In the genomic region with DNA sequence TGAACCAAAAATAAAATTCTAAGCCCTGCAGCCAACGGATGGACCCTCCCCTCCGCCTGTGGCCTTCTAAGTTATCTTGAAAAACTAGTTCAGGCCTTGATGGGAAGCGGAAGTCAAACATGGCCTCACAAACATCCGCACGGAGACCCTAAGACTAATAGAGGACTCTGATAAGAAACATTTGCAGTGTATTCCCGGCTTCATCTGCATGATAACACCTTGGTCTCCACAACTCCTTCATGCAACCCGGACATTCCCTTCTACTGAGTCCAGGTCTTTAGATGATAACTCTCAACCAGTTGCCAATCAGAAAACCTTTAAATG, we compare ENCODE assay signal across 8 cellular contexts. TPM values are rescaled to one million over a fixed set of nuclear protein-coding genes. Genes with fewer than 3 reads are reported as not detected.
DNase-seq lines count a peak whose midpoint lies in the region; ATAC-seq lines count a peak whose summit lies in the region.

No MANE protein-coding gene starts in this region.

- H3K27me3 ChIP-seq in MG63 = no peaks in the 10 kb centered on the region
- no peaks in the 10 kb centered on the region for H3K27me3 ChIP-seq in muscle layer of colon (ENCODE audit: control insufficient read depth in 1 of 2, insufficient read depth in 2 of 2, low read length in 2 of 2)

- H3K27me3 Mint-ChIP-seq in T-helper 1 cell treated with Interleukin-12 subunit alpha and Interleukin-12 subunit beta and Interleukin-4 antibody, amounts not matched to agents 30 μg/mL and 1 μg/mL, for 36 hours (ENCODE audit: low read depth) = peaks cover 13% of the 10 kb centered on the region

- peak overlapping the region; percentile 52 for H3K4me3 Mint-ChIP-seq in T-helper 1 cell treated with Interleukin-12 subunit alpha and Interleukin-12 subunit beta and Interleukin-4 antibody, amounts not matched to agents 30 μg/mL and 1 μg/mL, for 36 hours

- peak overlapping the region; percentile 74 for H3K27ac ChIP-seq in muscle layer of colon (ENCODE audit: low read depth, low read length)

- H3K9me3 Mint-ChIP-seq in T-helper 1 cell treated with Interleukin-12 subunit alpha and Interleukin-12 subunit beta and Interleukin-4 antibody, amounts not matched to agents 30 μg/mL and 1 μg/mL, for 36 hours = no peaks in the 10 kb centered on the region

- H3K9ac ChIP-seq in muscle layer of colon (ENCODE audit: low read length) = peak overlapping the region; percentile 25

- H3K36me3 Mint-ChIP-seq in T-helper 1 cell treated with Interleukin-12 subunit alpha and Interleukin-12 subunit beta and Interleukin-4 antibody, amounts not matched to agents 30 μg/mL and 1 μg/mL, for 36 hours (ENCODE audit: low read depth) = peaks cover 7% of the 10 kb centered on the region

- ATAC-seq in left colon (no peak), HG02763 (IDR thresholded peaks at IDR 0.05; ENCODE audit: unreplicated experiment) (no peak), HG03097 (IDR thresholded peaks at IDR 0.05; ENCODE audit: low FRiP score, unreplicated experiment) (no peak)

- peaks cover 23% of the 10 kb centered on the region for H3K4me1 ChIP-seq in muscle layer of colon (ENCODE audit: insufficient read depth, low read length)

- intact Hi-C loops in left colon (cut with DNase I, micrococcal nuclease) = no loop called here

- H3K9me3 ChIP-seq in MG63 = no peaks in the 10 kb centered on the region
- no peaks in the 10 kb centered on the region for H3K9me3 ChIP-seq in muscle layer of colon (ENCODE audit: low read length)

- H3K36me3 ChIP-seq in MG63 (peaks cover 2% of the 10 kb centered on the region), muscle layer of colon (ENCODE audit: insufficient read depth, low read length) (no peaks in the 10 kb centered on the region)

- peak overlapping the region; percentile 50 for H3K27ac Mint-ChIP-seq in T-helper 1 cell treated with Interleukin-12 subunit alpha and Interleukin-12 subunit beta and Interleukin-4 antibody, amounts not matched to agents 30 μg/mL and 1 μg/mL, for 36 hours

- DNase-seq in T-helper 1 cell = no peak
- no peak for DNase-seq in MG63
- DNase-seq in cerebellar cortex (ENCODE audit: low spot score) = peak; percentile 19
- no peak for DNase-seq in left colon

- H3K4me1 Mint-ChIP-seq in T-helper 1 cell treated with Interleukin-12 subunit alpha and Interleukin-12 subunit beta and Interleukin-4 antibody, amounts not matched to agents 30 μg/mL and 1 μg/mL, for 36 hours (ENCODE audit: low read depth) = peaks cover 21% of the 10 kb centered on the region

- peak overlapping the region; percentile 64 for H3K4me3 ChIP-seq in MG63
- H3K4me3 ChIP-seq in muscle layer of colon (ENCODE audit: low read depth in 1 of 2, low read length in 2 of 2) = peak overlapping the region; percentile 55 to 66

RNA-seq across cellular contexts. Expression of a gene that starts 0.8 kb away (rescaled TPM):
- 20.1 and 26.4 TPM in 2 replicates for total RNA-seq in MG63 (2014; rRNA removed; shearing (Covaris generic); ENCODE audit: low replicate concordance)
- 100 to 1,000 TPM; 125 TPM for total RNA-seq in left colon
